In the genomic region with DNA sequence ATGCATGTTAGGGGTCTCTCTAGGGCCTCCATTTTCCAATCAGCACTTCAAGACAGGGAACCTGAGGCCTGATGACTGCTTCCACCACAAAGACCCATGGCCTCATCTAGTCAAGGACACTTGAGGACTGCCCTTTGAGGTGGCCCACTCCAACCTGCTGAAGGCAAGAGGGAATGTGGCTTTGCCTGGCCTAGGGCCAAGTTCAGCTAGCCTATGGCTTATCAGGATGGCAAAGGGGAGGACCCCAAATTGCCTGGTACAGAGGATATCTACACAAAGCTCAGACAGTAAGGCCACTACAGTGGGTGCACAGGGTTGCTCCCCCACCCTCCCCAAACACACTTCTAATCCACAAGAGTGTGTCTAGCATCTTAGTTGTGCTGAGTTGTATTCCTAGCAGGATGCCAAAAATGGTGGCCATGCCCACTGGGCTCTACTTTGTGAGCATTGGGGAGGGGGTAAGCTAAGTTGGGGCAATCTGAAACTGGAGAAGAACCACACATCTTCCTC, we compare ENCODE assay signal across 19 cellular contexts. TPM values are rescaled to one million over a fixed set of nuclear protein-coding genes. Genes with fewer than 3 reads are reported as not detected.
"Had no signal": no experiment of that assay in that cellular context is flagged by ENCODE, and none has a peak within 500 bp of the region (broad histone marks: within the 10 kb centered on the region; RNA-seq: fewer than 3 reads in every experiment).

No MANE protein-coding gene starts in this region.

- H3K27ac ChIP-seq: brain microvascular endothelial cell, upper lobe of left lung had no signal

- H3K4me1 Mint-ChIP-seq: natural killer cell, WTC11 had no signal

- H3K27me3 Mint-ChIP-seq: activated CD8-positive, alpha-beta memory T cell treated with anti-CD3 and anti-CD28 coated beads, Interleukin-2, amount 10 ng/mL, durations not matched to agents 7 days and 5 days; activated naive CD8-positive, alpha-beta T cell treated with anti-CD3 and anti-CD28 coated beads for 36 hours; stimulated activated naive CD8-positive, alpha-beta T cell treated with anti-CD3 and anti-CD28 coated beads, Interleukin-15, amount 100 ng/mL, for 72 hours had no signal

- ATAC-seq: activated CD8-positive, alpha-beta memory T cell treated with anti-CD3 and anti-CD28 coated beads, Interleukin-2, amount 10 ng/mL, durations not matched to agents 7 days and 5 days; activated T-cell treated with anti-CD3 and anti-CD28 coated beads, Interleukin-2, amount 50 U/mL, for 4 hours; left ventricle myocardium superior; natural killer cell; stimulated activated naive CD8-positive, alpha-beta T cell treated with anti-CD3 and anti-CD28 coated beads, Interleukin-15, amount 100 ng/mL, for 72 hours; WTC11 had no signal

- H3K4me3 Mint-ChIP-seq: activated CD8-positive, alpha-beta memory T cell treated with anti-CD3 and anti-CD28 coated beads, Interleukin-2, amount 10 ng/mL, durations not matched to agents 7 days and 5 days; activated naive CD8-positive, alpha-beta T cell treated with anti-CD3 and anti-CD28 coated beads for 36 hours; activated T-cell treated with anti-CD3 and anti-CD28 coated beads, Interleukin-2, amount 50 U/mL, for 4 hours; natural killer cell; stimulated activated naive CD8-positive, alpha-beta T cell treated with anti-CD3 and anti-CD28 coated beads, Interleukin-15, amount 100 ng/mL, for 72 hours; WTC11 had no signal

- H3K27me3 ChIP-seq: brain microvascular endothelial cell, upper lobe of left lung had no signal

- H3K4me3 ChIP-seq: upper lobe of left lung had no signal

- H3K9me3 Mint-ChIP-seq: activated naive CD8-positive, alpha-beta T cell treated with anti-CD3 and anti-CD28 coated beads for 36 hours; activated T-cell treated with anti-CD3 and anti-CD28 coated beads, Interleukin-2, amount 50 U/mL, for 4 hours; natural killer cell; stimulated activated naive CD8-positive, alpha-beta T cell treated with anti-CD3 and anti-CD28 coated beads, Interleukin-15, amount 100 ng/mL, for 72 hours; WTC11 had no signal

- H3K27ac Mint-ChIP-seq: activated CD8-positive, alpha-beta memory T cell treated with anti-CD3 and anti-CD28 coated beads, Interleukin-2, amount 10 ng/mL, durations not matched to agents 7 days and 5 days; natural killer cell; WTC11 had no signal

- DNase-seq: activated CD4-positive, alpha-beta T cell treated with anti-CD3 and anti-CD28 coated beads for 48 hours; activated CD8-positive, alpha-beta memory T cell treated with anti-CD3 and anti-CD28 coated beads, Interleukin-2, amount 10 ng/mL, durations not matched to agents 7 days and 5 days; activated gamma-delta T cell; activated naive CD8-positive, alpha-beta T cell treated with anti-CD3 and anti-CD28 coated beads for 36 hours; activated T-cell treated with anti-CD3 and anti-CD28 coated beads, Interleukin-2, amount 50 U/mL, for 4 hours; brain microvascular endothelial cell; cerebellar nuclear complex; effector CD8-positive, alpha-beta T cell; foreskin fibroblast; hypothalamus; left ventricle myocardium superior; mesenchymal stem cell; natural killer cell; retina; stimulated activated CD4-positive, alpha-beta T cell treated with anti-CD3 and anti-CD28 coated beads, Interleukin-4, amount 100 ng/mL, for 24 hours; stimulated activated naive CD8-positive, alpha-beta T cell treated with anti-CD3 and anti-CD28 coated beads, Interleukin-15, amount 100 ng/mL, for 72 hours; T-helper 2 cell; upper lobe of left lung had no signal

- H3K9me3 ChIP-seq: upper lobe of left lung had no signal

RNA-seq across cellular contexts. Expression of a gene that starts 10.0 kb away (rescaled TPM):
- total RNA-seq: activated CD8-positive, alpha-beta memory T cell treated with anti-CD3 and anti-CD28 coated beads, Interleukin-2, amount 10 ng/mL, durations not matched to agents 7 days and 5 days; activated naive CD8-positive, alpha-beta T cell treated with anti-CD3 and anti-CD28 coated beads for 36 hours; activated T-cell treated with anti-CD3 and anti-CD28 coated beads, Interleukin-2, amount 50 U/mL, for 4 hours; left ventricle myocardium superior; natural killer cell had no signal
